Comparison of ENCODE assay signal across 1 cellular context in the genomic region with DNA sequence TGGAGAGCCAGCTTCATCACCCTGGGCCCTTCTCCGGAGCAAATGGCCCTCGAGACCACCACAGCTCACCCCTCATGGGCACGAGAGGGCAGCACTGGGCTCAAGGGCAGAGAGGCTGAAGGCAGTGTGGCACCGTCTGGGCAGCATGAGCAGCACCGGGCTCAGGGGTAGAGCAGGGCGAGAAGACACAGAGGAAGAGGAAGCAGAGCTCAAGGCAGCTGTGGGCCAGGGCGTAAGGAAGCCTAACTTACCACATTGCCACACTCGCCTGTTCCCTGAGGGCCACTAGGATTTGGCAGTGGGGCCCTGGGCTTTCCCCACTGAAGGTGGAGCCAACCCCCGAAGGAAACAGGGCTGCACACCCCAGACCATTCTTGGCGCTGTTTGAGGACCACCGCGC.
TF ChIP-seq lines count a peak whose summit lies in the region.

No MANE protein-coding gene starts in this region.

TF ChIP-seq in H1, 55 proteins besides CTCF, POLR2A, EP300 and RAD21:
- TF ChIP-seq SP1 (IDR thresholded peaks at IDR 0.05; ENCODE audit: low read depth, low read length) (no peak), BACH1 (IDR thresholded peaks at IDR 0.05; ENCODE audit: low read length) (no peak), HDAC2 (IDR thresholded peaks at IDR 0.05; ENCODE audit: borderline replicate concordance in 1 of 2, low read depth in 2 of 2, low read length in 2 of 2) (no peak)
TF ChIP-seq in H1: peak in this region for 0.
